In genomic region chr20:48416002-48416401, GRCh38 we compare ENCODE assay signal across 24 cellular contexts.
"Had no signal": no experiment of that assay in that cellular context is flagged by ENCODE, and none has a peak within 500 bp of the region (broad histone marks: within the 10 kb centered on the region; RNA-seq: fewer than 3 reads in every experiment).

No MANE protein-coding gene starts in this region.

- H3K9me3 Mint-ChIP-seq: activated B cell treated with CpG ODN at 0.5 μM for 24 hours; activated T-helper 2 cell treated with anti-CD3 and anti-CD28 coated beads, Interferon-gamma antibody, Interleukin-2, Interleukin-4, amounts not matched to agents 10 μg/mL and 5 μg/mL and 100 μg/mL, durations not matched to agents 14 hours and 24 hours and 36 hours; effector memory CD8-positive, alpha-beta T cell; nephron; T-helper 2 cell treated with Interferon-gamma antibody and Interleukin-4, amounts not matched to agents 5 μg/mL and 100 μg/mL, for 36 hours had no signal

- DNase-seq: activated B cell treated with CpG ODN at 0.5 μM for 24 hours; activated CD4-positive, alpha-beta T cell treated with anti-CD3 and anti-CD28 coated beads, Interleukin-2, amount 50 U/mL, for 4 hours; activated CD8-positive, alpha-beta memory T cell treated with anti-CD3 and anti-CD28 coated beads, Interleukin-2, amount 50 U/mL, for 4 hours; activated T-cell treated with anti-CD3 and anti-CD28 coated beads, Interleukin-2, amount 50 U/mL, for 1 hour; caudate nucleus; cortex of kidney; effector memory CD8-positive, alpha-beta T cell; islet precursor cell; left cardiac atrium; left ventricle myocardium superior; stimulated activated CD4-positive, alpha-beta T cell treated with anti-CD3 and anti-CD28 coated beads, Interleukin-15, amount 100 ng/mL, for 24 hours; stimulated activated CD4-positive, alpha-beta T cell treated with anti-CD3 and anti-CD28 coated beads, Interleukin-2, amount 100 ng/mL, for 24 hours; stimulated activated naive CD4-positive, alpha-beta T cell treated with Interleukin-2 at 50 U/mL for 16 hours; trophoblast cell had no signal

- H3K36me3 Mint-ChIP-seq: activated naive CD8-positive, alpha-beta T cell; brain had no signal

- H3K4me3 Mint-ChIP-seq: activated B cell treated with CpG ODN at 0.5 μM for 24 hours; activated naive CD8-positive, alpha-beta T cell; brain; effector memory CD8-positive, alpha-beta T cell; nephron; T-helper 2 cell treated with Interferon-gamma antibody and Interleukin-4, amounts not matched to agents 5 μg/mL and 100 μg/mL, for 36 hours had no signal

- H3K36me3 ChIP-seq: ascending aorta, gastroesophageal sphincter, thoracic aorta had no signal

- H3K9me3 ChIP-seq: ascending aorta, gastroesophageal sphincter, thoracic aorta had no signal

- H3K27ac ChIP-seq: ascending aorta, gastroesophageal sphincter, hepatocyte, thoracic aorta had no signal

- H3K27me3 ChIP-seq: ascending aorta, gastroesophageal sphincter, hepatocyte had no signal

- H3K4me3 ChIP-seq: ascending aorta, gastroesophageal sphincter, hepatocyte, smooth muscle cell, thoracic aorta had no signal

- H3K4me1 ChIP-seq: ascending aorta, gastroesophageal sphincter had no signal

- H3K27ac Mint-ChIP-seq: activated B cell treated with CpG ODN at 0.5 μM for 24 hours; activated naive CD8-positive, alpha-beta T cell; activated T-helper 2 cell treated with anti-CD3 and anti-CD28 coated beads, Interferon-gamma antibody, Interleukin-2, Interleukin-4, amounts not matched to agents 10 μg/mL and 5 μg/mL and 100 μg/mL, durations not matched to agents 14 hours and 24 hours and 36 hours; brain; effector memory CD8-positive, alpha-beta T cell; nephron; T-helper 2 cell treated with Interferon-gamma antibody and Interleukin-4, amounts not matched to agents 5 μg/mL and 100 μg/mL, for 36 hours had no signal

- ATAC-seq: effector memory CD8-positive, alpha-beta T cell; gastroesophageal sphincter; left cardiac atrium; left ventricle myocardium superior had no signal
